ENCODE assay signal across 1 cellular context in the genomic region with DNA sequence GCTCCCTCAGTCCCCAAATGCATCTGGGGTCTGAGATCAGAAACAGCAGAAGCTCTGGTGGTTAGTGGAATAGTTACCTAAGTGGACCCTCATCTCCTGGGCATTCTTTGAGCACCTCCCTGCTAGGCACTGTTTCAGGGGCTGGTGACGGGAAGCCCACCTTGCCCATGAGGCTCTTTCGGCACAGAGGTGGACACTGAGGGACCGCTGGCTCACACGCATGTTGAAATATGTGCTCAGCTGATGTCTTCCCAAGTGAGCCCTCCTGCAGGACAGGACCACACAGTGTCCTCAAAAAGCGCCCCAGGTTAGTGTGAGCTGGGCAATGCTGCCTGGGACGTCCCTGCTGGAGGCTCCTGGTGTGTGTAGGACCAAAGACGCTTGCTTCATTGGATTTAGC.
TF ChIP-seq lines count a peak whose summit lies in the region.

No MANE protein-coding gene starts in this region.

TF ChIP-seq in H1, 55 proteins besides CTCF, POLR2A, EP300 and RAD21 (continued from another document):
- TF ChIP-seq HDAC6 (IDR thresholded peaks at IDR 0.05; ENCODE audit: low read depth, low read length) = no peak
- TF ChIP-seq, protein P1, sequence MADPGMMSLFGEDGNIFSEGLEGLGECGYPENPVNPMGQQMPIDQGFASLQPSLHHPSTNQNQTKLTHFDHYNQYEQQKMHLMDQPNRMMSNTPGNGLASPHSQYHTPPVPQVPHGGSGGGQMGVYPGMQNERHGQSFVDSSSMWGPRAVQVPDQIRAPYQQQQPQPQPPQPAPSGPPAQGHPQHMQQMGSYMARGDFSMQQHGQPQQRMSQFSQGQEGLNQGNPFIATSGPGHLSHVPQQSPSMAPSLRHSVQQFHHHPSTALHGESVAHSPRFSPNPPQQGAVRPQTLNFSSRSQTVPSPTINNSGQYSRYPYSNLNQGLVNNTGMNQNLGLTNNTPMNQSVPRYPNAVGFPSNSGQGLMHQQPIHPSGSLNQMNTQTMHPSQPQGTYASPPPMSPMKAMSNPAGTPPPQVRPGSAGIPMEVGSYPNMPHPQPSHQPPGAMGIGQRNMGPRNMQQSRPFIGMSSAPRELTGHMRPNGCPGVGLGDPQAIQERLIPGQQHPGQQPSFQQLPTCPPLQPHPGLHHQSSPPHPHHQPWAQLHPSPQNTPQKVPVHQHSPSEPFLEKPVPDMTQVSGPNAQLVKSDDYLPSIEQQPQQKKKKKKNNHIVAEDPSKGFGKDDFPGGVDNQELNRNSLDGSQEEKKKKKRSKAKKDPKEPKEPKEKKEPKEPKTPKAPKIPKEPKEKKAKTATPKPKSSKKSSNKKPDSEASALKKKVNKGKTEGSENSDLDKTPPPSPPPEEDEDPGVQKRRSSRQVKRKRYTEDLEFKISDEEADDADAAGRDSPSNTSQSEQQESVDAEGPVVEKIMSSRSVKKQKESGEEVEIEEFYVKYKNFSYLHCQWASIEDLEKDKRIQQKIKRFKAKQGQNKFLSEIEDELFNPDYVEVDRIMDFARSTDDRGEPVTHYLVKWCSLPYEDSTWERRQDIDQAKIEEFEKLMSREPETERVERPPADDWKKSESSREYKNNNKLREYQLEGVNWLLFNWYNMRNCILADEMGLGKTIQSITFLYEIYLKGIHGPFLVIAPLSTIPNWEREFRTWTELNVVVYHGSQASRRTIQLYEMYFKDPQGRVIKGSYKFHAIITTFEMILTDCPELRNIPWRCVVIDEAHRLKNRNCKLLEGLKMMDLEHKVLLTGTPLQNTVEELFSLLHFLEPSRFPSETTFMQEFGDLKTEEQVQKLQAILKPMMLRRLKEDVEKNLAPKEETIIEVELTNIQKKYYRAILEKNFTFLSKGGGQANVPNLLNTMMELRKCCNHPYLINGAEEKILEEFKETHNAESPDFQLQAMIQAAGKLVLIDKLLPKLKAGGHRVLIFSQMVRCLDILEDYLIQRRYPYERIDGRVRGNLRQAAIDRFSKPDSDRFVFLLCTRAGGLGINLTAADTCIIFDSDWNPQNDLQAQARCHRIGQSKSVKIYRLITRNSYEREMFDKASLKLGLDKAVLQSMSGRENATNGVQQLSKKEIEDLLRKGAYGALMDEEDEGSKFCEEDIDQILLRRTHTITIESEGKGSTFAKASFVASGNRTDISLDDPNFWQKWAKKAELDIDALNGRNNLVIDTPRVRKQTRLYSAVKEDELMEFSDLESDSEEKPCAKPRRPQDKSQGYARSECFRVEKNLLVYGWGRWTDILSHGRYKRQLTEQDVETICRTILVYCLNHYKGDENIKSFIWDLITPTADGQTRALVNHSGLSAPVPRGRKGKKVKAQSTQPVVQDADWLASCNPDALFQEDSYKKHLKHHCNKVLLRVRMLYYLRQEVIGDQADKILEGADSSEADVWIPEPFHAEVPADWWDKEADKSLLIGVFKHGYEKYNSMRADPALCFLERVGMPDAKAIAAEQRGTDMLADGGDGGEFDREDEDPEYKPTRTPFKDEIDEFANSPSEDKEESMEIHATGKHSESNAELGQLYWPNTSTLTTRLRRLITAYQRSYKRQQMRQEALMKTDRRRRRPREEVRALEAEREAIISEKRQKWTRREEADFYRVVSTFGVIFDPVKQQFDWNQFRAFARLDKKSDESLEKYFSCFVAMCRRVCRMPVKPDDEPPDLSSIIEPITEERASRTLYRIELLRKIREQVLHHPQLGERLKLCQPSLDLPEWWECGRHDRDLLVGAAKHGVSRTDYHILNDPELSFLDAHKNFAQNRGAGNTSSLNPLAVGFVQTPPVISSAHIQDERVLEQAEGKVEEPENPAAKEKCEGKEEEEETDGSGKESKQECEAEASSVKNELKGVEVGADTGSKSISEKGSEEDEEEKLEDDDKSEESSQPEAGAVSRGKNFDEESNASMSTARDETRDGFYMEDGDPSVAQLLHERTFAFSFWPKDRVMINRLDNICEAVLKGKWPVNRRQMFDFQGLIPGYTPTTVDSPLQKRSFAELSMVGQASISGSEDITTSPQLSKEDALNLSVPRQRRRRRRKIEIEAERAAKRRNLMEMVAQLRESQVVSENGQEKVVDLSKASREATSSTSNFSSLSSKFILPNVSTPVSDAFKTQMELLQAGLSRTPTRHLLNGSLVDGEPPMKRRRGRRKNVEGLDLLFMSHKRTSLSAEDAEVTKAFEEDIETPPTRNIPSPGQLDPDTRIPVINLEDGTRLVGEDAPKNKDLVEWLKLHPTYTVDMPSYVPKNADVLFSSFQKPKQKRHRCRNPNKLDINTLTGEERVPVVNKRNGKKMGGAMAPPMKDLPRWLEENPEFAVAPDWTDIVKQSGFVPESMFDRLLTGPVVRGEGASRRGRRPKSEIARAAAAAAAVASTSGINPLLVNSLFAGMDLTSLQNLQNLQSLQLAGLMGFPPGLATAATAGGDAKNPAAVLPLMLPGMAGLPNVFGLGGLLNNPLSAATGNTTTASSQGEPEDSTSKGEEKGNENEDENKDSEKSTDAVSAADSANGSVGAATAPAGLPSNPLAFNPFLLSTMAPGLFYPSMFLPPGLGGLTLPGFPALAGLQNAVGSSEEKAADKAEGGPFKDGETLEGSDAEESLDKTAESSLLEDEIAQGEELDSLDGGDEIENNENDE (IDR thresholded peaks at IDR 0.05; ENCODE audit: insufficient replicate concordance, low read length) = no peak
- TF ChIP-seq POLR2AphosphoS5 (IDR thresholded peaks at IDR 0.05; ENCODE audit: low read depth, low read length) = no peak
- no peak for TF ChIP-seq HDAC2 (IDR thresholded peaks at IDR 0.05; ENCODE audit: borderline replicate concordance in 1 of 2, low read depth in 2 of 2, low read length in 2 of 2)
